ENCODE assay signal across 16 cellular contexts in the genomic region with DNA sequence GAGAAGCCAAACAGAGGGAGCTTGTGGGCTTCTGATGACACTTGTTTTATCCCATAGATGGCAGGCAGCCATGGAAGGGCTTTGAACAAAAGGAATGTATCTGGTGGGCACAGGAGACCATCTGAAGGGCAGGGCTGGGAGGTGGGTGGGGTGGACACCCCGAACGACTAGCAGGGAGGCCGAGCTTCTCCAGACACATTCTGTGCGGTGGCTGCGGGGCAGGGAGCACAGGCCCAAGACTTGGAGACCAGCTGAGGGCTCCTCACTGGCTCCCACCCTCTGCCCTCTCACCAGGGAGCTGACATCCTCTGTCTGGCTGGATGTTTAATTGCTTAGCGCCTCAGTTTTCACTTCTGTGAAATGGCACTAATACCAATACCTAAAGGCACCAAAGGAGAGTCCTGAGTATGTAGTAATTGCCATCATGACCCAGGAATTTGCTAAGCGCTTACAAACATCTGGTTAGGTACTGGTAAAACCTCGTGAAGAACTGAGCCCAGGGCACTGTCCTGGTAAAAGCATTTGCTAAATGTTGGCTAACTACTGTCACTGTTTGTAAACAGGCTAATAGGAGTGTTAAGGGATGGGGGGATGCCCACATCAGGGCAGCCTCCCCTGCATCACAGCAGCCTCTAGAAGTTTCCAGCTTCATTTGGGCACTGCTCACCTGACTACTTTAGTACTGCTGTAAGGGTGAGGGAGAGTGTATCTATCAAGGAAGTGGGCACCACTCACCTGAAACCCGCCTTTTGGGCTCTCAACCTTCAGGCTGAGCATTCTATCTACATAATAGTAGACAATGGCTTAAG. TPM values are rescaled to one million over a fixed set of nuclear protein-coding genes. Genes with fewer than 3 reads are reported as not detected.
DNase-seq lines count a peak whose midpoint lies in the region; ATAC-seq and TF ChIP-seq lines count a peak whose summit lies in the region.
"Had no signal": no experiment of that assay in that cellular context is flagged by ENCODE, and none has a peak within 500 bp of the region (broad histone marks: within the 10 kb centered on the region; RNA-seq: fewer than 3 reads in every experiment).

No MANE protein-coding gene starts in this region.

- 95% methylated on average over 9 of the region's 9 CpGs for WGBS in SK-N-SH (ENCODE audit: low lambda C conversion rate)
- 89% methylated on average over 7 of the region's 9 CpGs for WGBS in mammary epithelial cell (ENCODE audit: low coverage, missing lambda C conversion rate)

- in situ Hi-C loops in mammary epithelial cell (cut with MboI; ENCODE audit: low sequenced_read_pairs in 2 of 2): no loop called here

- ATAC-seq in SK-N-SH treated with all-trans-retinoic acid at 6 μM for 48 hours (no peak), GM23338 (no peak), GM19395 (IDR thresholded peaks at IDR 0.05; ENCODE audit: unreplicated experiment) (no peak), HG03354 (IDR thresholded peaks at IDR 0.05; ENCODE audit: poor library complexity, severe bottlenecking, unreplicated experiment) (no peak)

- H2AFZ ChIP-seq in SK-N-SH (ENCODE audit: low read depth) (no peak overlapping the region), GM23338 (no peak overlapping the region), mammary epithelial cell (ENCODE audit: low read depth, low read length) (no peak overlapping the region), osteoblast (ENCODE audit: low read length) (no peak overlapping the region)

- H3K79me2 ChIP-seq in SK-N-SH (ENCODE audit: insufficient read depth) (peaks cover 36% of the 10 kb centered on the region; the same call in 1 of the 2 replicates), GM23338 (replicated peaks; ENCODE audit: insufficient read depth) (peaks cover 6% of the 10 kb centered on the region), mammary epithelial cell (ENCODE audit: insufficient read depth, low read length) (peaks cover 27% of the 10 kb centered on the region), osteoblast (ENCODE audit: insufficient read depth, low read length) (peaks cover 34% of the 10 kb centered on the region)

- H3K9me3 Mint-ChIP-seq in GM23338: peaks cover 7% of the 10 kb centered on the region; the same call in 2 of the 3 replicates

- H3K27me3 ChIP-seq in SK-N-SH (ENCODE audit: insufficient read depth) (no peaks in the 10 kb centered on the region), GM23338 (ENCODE audit: insufficient read depth) (peaks cover 23% of the 10 kb centered on the region; the same call in 1 of the 2 replicates), mammary epithelial cell (ENCODE audit: insufficient read depth, low read length) (no peaks in the 10 kb centered on the region), osteoblast (ENCODE audit: insufficient read depth, low read length) (no peaks in the 10 kb centered on the region)
- H3K27me3 ChIP-seq: SJCRH30 had no signal

- POLR2A ChIA-PET in SK-N-SH (lab: Yijun Ruan, JAX): interaction anchor here (1.3 kb wide), 1 partner anchor 123 kb away, joined by 3 read pairs; no protein-coding TSS in a partner anchor

- H3K9me3 ChIP-seq in SK-N-SH: peaks cover 13% of the 10 kb centered on the region
- no peaks in the 10 kb centered on the region for H3K9me3 ChIP-seq in mammary epithelial cell (replicated peaks; ENCODE audit: insufficient read depth, low read length)
- H3K9me3 ChIP-seq in osteoblast (ENCODE audit: low read depth, low read length): no peaks in the 10 kb centered on the region
- H3K9me3 ChIP-seq: thoracic aorta had no signal

- H3K27ac Mint-ChIP-seq in GM23338: no peak overlapping the region

- H3K36me3 ChIP-seq in SK-N-SH (replicated peaks in 1 of 2; ENCODE audit: control insufficient read depth in 1 of 2, insufficient read depth in 2 of 2, low read length in 1 of 2) (peaks cover 0 to 14% of the 10 kb centered on the region in 2 experiments), GM23338 (ENCODE audit: insufficient read depth) (no peaks in the 10 kb centered on the region), mammary epithelial cell (ENCODE audit: insufficient read depth, low read length) (no peaks in the 10 kb centered on the region), osteoblast (ENCODE audit: insufficient read depth, low read length) (no peaks in the 10 kb centered on the region)
- H3K36me3 ChIP-seq: SJCRH30, thoracic aorta had no signal

- no peaks in the 10 kb centered on the region for H3K9me2 ChIP-seq in SK-N-SH
- no peaks in the 10 kb centered on the region for H3K9me2 ChIP-seq in GM23338 (ENCODE audit: insufficient read depth)

- TF ChIP-seq CTCF in SK-N-SH (IDR thresholded peaks at IDR 0.05) (no peak), GM23338 (conservative IDR thresholded peaks at IDR 0.05; ENCODE audit: low read depth in 2 of 2) (no peak), mammary epithelial cell (conservative IDR thresholded peaks at IDR 0.05 in 1 of 2, IDR thresholded peaks at IDR 0.05 in 1 of 2; ENCODE audit: extremely low read depth in 1 of 2, insufficient read depth in 1 of 2, low read depth in 1 of 2, low read length in 2 of 2) (no peak), osteoblast (IDR thresholded peaks at IDR 0.05; ENCODE audit: extremely low read depth, low read depth, low read length) (no peak)

- no peak overlapping the region for H3K4me3 ChIP-seq in SK-N-SH (ENCODE audit: low read depth in 2 of 2, low read length in 1 of 2)
- H3K4me3 ChIP-seq in GM23338: peak overlapping the region; percentile 83
- H3K4me3 ChIP-seq in mammary epithelial cell (replicated peaks in 1 of 3; ENCODE audit: insufficient read depth in 1 of 3, low read depth in 2 of 3, low read length in 3 of 3): no peak overlapping the region
- no peak overlapping the region for H3K4me3 ChIP-seq in osteoblast (ENCODE audit: insufficient read depth, low read length)

- H3K4me2 ChIP-seq in SK-N-SH (peak overlapping the region; percentile 96; the same call in 1 of the 2 replicates), GM23338 (peak overlapping the region; percentile 99), mammary epithelial cell (ENCODE audit: insufficient read depth, low read depth, low read length) (no peak overlapping the region), osteoblast (ENCODE audit: insufficient read depth, low read length) (no peak overlapping the region)

- H3F3A ChIP-seq in SK-N-SH (replicated peaks; ENCODE audit: insufficient read depth) (no peaks in the 10 kb centered on the region), GM23338 (replicated peaks; ENCODE audit: low read depth) (peaks cover 6% of the 10 kb centered on the region; the same call in 1 of the 2 replicates)

- CTCF ChIA-PET in SK-N-SH (lab: Yijun Ruan, JAX) (interaction anchor here (1.5 kb wide), 2 partner anchors 8 to 13 kb away, joined by 4 to 7 read pairs; no protein-coding TSS in a partner anchor), mammary epithelial cell (lab: Charles Lee; ENCODE audit: low non-redundant PET) (no interaction called here)

- TF ChIP-seq RAD21 in SK-N-SH (IDR thresholded peaks at IDR 0.05; ENCODE audit: low read length): no peak

- BruUV-seq in mammary epithelial cell (replicated peaks; lab: Mats Ljungman, UMichigan): TSS peak; percentile 16

- H3K9ac ChIP-seq in SK-N-SH (no peak overlapping the region), mammary epithelial cell (ENCODE audit: insufficient read depth, low read length) (no peak overlapping the region)

- no peak for TF ChIP-seq EP300 in SK-N-SH (IDR thresholded peaks at IDR 0.05; ENCODE audit: borderline replicate concordance in 1 of 2, low read depth in 1 of 2, low read length in 1 of 2)

- peaks cover 28% of the 10 kb centered on the region for H3K27me3 Mint-ChIP-seq in GM23338 (ENCODE audit: insufficient read depth, low read depth, poor library complexity)

- no peaks in the 10 kb centered on the region; the same call in 1 of the 2 replicates for H4K20me1 ChIP-seq in SK-N-SH (ENCODE audit: insufficient read depth)
- peaks cover 5% of the 10 kb centered on the region; the same call in 1 of the 2 replicates for H4K20me1 ChIP-seq in GM23338 (replicated peaks; ENCODE audit: insufficient read depth)
- H4K20me1 ChIP-seq in mammary epithelial cell (ENCODE audit: insufficient read depth, low read length): no peaks in the 10 kb centered on the region
- peaks cover 13% of the 10 kb centered on the region for H4K20me1 ChIP-seq in osteoblast (ENCODE audit: insufficient read depth, low read length)

- no peak for DNase-seq in SK-N-SH
- DNase-seq in GM23338 (ENCODE audit: low spot score): no peak
- no peak for DNase-seq in mammary epithelial cell
- DNase-seq in osteoblast (ENCODE audit: insufficient read length, low spot score, missing footprints): peak; percentile 56
- DNase-seq in germinal center (ENCODE audit: low spot score): no peak
- DNase-seq: 8988T; activated CD4-positive, alpha-beta T cell treated with anti-CD3 and anti-CD28 coated beads, Interleukin-2, amount 50 U/mL, for 1 hour; anterior cingulate cortex; effector CD8-positive, alpha-beta T cell; NCI-H146; NCI-H526 treated with DMSO at 0.1 percent for 48 hours; SJCRH30 had no signal

- intact Hi-C loops in mammary epithelial cell (cut with micrococcal nuclease): no loop called here

- H3K4me1 ChIP-seq in SK-N-SH (ENCODE audit: control insufficient read depth in 1 of 2, insufficient read depth in 2 of 2, low read depth in 1 of 2, low read length in 1 of 2) (peaks cover 0 to 18% of the 10 kb centered on the region in 2 experiments; a peak in 3 of 4 replicates), GM23338 (ENCODE audit: insufficient read depth) (peaks cover 24% of the 10 kb centered on the region), mammary epithelial cell (ENCODE audit: insufficient read depth, low read length) (peaks cover 18% of the 10 kb centered on the region), osteoblast (ENCODE audit: insufficient read depth, low read length) (peaks cover 16% of the 10 kb centered on the region)
- H3K4me1 ChIP-seq: SJCRH30 had no signal

- peaks cover 12% of the 10 kb centered on the region; the same call in 2 of the 3 replicates for H3K36me3 Mint-ChIP-seq in GM23338 (ENCODE audit: low read depth)

- dilution Hi-C loops in mammary epithelial cell (cut with HindIII; ENCODE audit: low sequenced_read_pairs): no loop called here

- H3K4me1 Mint-ChIP-seq in GM23338: peaks cover 23% of the 10 kb centered on the region

- no peak overlapping the region for H3K27ac ChIP-seq in SK-N-SH (ENCODE audit: low read depth in 2 of 2, low read length in 1 of 2)
- H3K27ac ChIP-seq in GM23338 (ENCODE audit: low read depth): no peak overlapping the region
- H3K27ac ChIP-seq in mammary epithelial cell (ENCODE audit: insufficient read depth, low read depth, low read length): no peak overlapping the region
- no peak overlapping the region for H3K27ac ChIP-seq in osteoblast (ENCODE audit: low read depth, low read length)
- H3K27ac ChIP-seq: SJCRH30 had no signal

- peak overlapping the region; percentile 88; the same call in 1 of the 3 replicates for H3K4me3 Mint-ChIP-seq in GM23338

RNA-seq across cellular contexts. Expression of gene PHF2, which starts 2.1 kb away (rescaled TPM):
- polyA plus RNA-seq in SK-N-SH (2012; rRNA removed): 7.7 and 11.2 TPM in 2 replicates
- polyA plus RNA-seq in SK-N-SH (2012; cell fraction: cytosol; rRNA removed): 8.1 and 10.4 TPM in 2 replicates
- polyA plus RNA-seq in SK-N-SH (2012; cell fraction: nucleus; rRNA removed): 12.3 and 15.3 TPM in 2 replicates
- 8.9 and 11.8 TPM in 2 replicates for total RNA-seq in GM23338 (2014; rRNA removed; shearing (Covaris generic))
- 4.3 and 5.0 TPM in 2 replicates for polyA plus RNA-seq in GM23338 (2016; fragmentation: Nextera tagmentation; extraction: Ambion mirVana)
- total RNA-seq in mammary epithelial cell: 10 to 100 TPM; 11.0 to 13.6 TPM
- polyA plus RNA-seq in mammary epithelial cell: 5.9 TPM
- polyA minus RNA-seq in mammary epithelial cell: 8.9 TPM
- 14.8 and 15.0 TPM in 2 replicates for total RNA-seq in osteoblast

Comparison
In these comparisons a context has a peak if more than half of its experiments do, and no peak if none do; other contexts are left out.
1. H3K4me2 ChIP-seq: peak in SK-N-SH (single experiment) and GM23338 (single experiment); none in mammary epithelial cell (single experiment) and osteoblast (single experiment).